In genomic region chr2:74528600-74529356, GRCh38 we compare ENCODE assay signal across 8 cellular contexts. TPM values are rescaled to one million over a fixed set of nuclear protein-coding genes. Genes with fewer than 3 reads are reported as not detected.
DNase-seq lines count a peak whose midpoint lies in the region; ATAC-seq and TF ChIP-seq lines count a peak whose summit lies in the region.

No MANE protein-coding gene starts in this region.

- ATAC-seq in GM21825 (IDR thresholded peaks at IDR 0.05; ENCODE audit: unreplicated experiment) = peak; percentile 6
- ATAC-seq in naive thymus-derived CD8-positive, alpha-beta T cell = peak; percentile 2 to 5

- DNase-seq in NB4 (ENCODE audit: low read depth) (no peak), globus pallidus (ENCODE audit: low spot score) (no peak), dermis blood vessel endothelial cell (no peak), NCI-H82 treated with DMSO at 0.1 percent for 48 hours (lab: John Stamatoyannopoulos, UW; ENCODE audit: unreplicated experiment) (no peak)
- peak in 1 of 10 donors; percentile 23 for DNase-seq in naive thymus-derived CD8-positive, alpha-beta T cell

- TF ChIP-seq POLR2A in NB4 (IDR thresholded peaks at IDR 0.05; ENCODE audit: extremely low read depth, insufficient read length) = no peak

- peak overlapping the region; percentile 87 for H3K27ac ChIP-seq in duodenal mucosa (ENCODE audit: low read depth, low read length)

- TF ChIP-seq CTCF in NB4 (IDR thresholded peaks at IDR 0.05; ENCODE audit: low read depth, low read length) = no peak

- peaks cover 10% of the 10 kb centered on the region for H3K36me3 ChIP-seq in ES-I3 (ENCODE audit: insufficient read depth, low read length)
- H3K36me3 ChIP-seq in duodenal mucosa (ENCODE audit: control insufficient read depth in 1 of 2, insufficient read depth in 2 of 2, low read length in 2 of 2) = peaks cover 21 to 36% of the 10 kb centered on the region in 2 donors

- POLR2A ChIA-PET in naive thymus-derived CD8-positive, alpha-beta T cell (lab: Charles Lee) = interaction anchor here (1.0 to 5.7 kb wide), 15 partner anchors 10 to 107 kb away, joined by 3 to 45 read pairs (median 6); partner anchors contain the start of genes C2orf81, CCDC142, INO80B and LBX2

- H3K9ac ChIP-seq in ES-I3 (ENCODE audit: low read depth, low read length) = peak overlapping the region; percentile 99
- H3K9ac ChIP-seq in duodenal mucosa (ENCODE audit: low read depth in 1 of 2, low read length in 2 of 2) = peak overlapping the region; percentile 96 to 99

- H3K4me3 ChIP-seq in NB4 (ENCODE audit: low read depth, low read length) (peak overlapping the region; percentile 99), duodenal mucosa (ENCODE audit: low read depth in 1 of 2, low read length in 2 of 2) (peak overlapping the region; percentile 99 to 100)

- no peaks in the 10 kb centered on the region for H3K9me3 Mint-ChIP-seq in naive thymus-derived CD8-positive, alpha-beta T cell

- no peaks in the 10 kb centered on the region for H3K27me3 Mint-ChIP-seq in naive thymus-derived CD8-positive, alpha-beta T cell

- peaks cover 22 to 50% (median 43%) of the 10 kb centered on the region in 4 donors for H3K4me1 Mint-ChIP-seq in naive thymus-derived CD8-positive, alpha-beta T cell

- H3K27me3 ChIP-seq in duodenal mucosa (ENCODE audit: control insufficient read depth in 1 of 2, insufficient read depth in 2 of 2, low read length in 2 of 2) = no peaks in the 10 kb centered on the region

- H3K27ac Mint-ChIP-seq in naive thymus-derived CD8-positive, alpha-beta T cell = peak overlapping the region; percentile 78 to 97 (median 94)

- peaks cover 4 to 34% (median 19%) of the 10 kb centered on the region in 3 donors for H3K36me3 Mint-ChIP-seq in naive thymus-derived CD8-positive, alpha-beta T cell

- peak overlapping the region; percentile 89 to 96 (median 94) for H3K4me3 Mint-ChIP-seq in naive thymus-derived CD8-positive, alpha-beta T cell

- no peaks in the 10 kb centered on the region for H3K9me3 ChIP-seq in ES-I3 (ENCODE audit: control insufficient read depth, insufficient read depth, low read length)
- no peaks in the 10 kb centered on the region for H3K9me3 ChIP-seq in duodenal mucosa (ENCODE audit: control insufficient read depth in 1 of 2, low read length in 2 of 2)

- H3K4me1 ChIP-seq in ES-I3 (ENCODE audit: insufficient read depth, low read length) (peaks cover 19% of the 10 kb centered on the region), duodenal mucosa (ENCODE audit: control insufficient read depth in 1 of 2, insufficient read depth in 2 of 2, low read length in 2 of 2) (peaks cover 35 to 42% of the 10 kb centered on the region in 2 donors)

RNA-seq across cellular contexts. Expression of gene AUP1, which starts 0.7 kb away (rescaled TPM):
- total RNA-seq in naive thymus-derived CD8-positive, alpha-beta T cell = 100 to 1,000 TPM; 173 to 184 TPM
- polyA plus RNA-seq in naive thymus-derived CD8-positive, alpha-beta T cell = 10 to 100 TPM; 79.5 to 88.9 (median 81.8) TPM
- 87.2 and 127 TPM in 2 replicates for total RNA-seq in dermis blood vessel endothelial cell

RNA-seq across cellular contexts. Expression of gene HTRA2, which starts 1.0 kb away (rescaled TPM):
- 10 to 100 TPM; 38.6 to 44.5 TPM for total RNA-seq in naive thymus-derived CD8-positive, alpha-beta T cell
- 10 to 100 TPM; 21.3 to 24.5 (median 24.5) TPM for polyA plus RNA-seq in naive thymus-derived CD8-positive, alpha-beta T cell
- 50.9 and 51.8 TPM in 2 replicates for total RNA-seq in dermis blood vessel endothelial cell

RNA-seq across cellular contexts. Expression of gene DQX1, which starts 2.7 kb away (rescaled TPM):
- under 1 TPM; 0.36 to 0.81 TPM for total RNA-seq in naive thymus-derived CD8-positive, alpha-beta T cell
- polyA plus RNA-seq in naive thymus-derived CD8-positive, alpha-beta T cell = not detected
- not detected in 2 replicates for total RNA-seq in dermis blood vessel endothelial cell

RNA-seq across cellular contexts. Expression of gene TLX2, which starts 14.5 kb away (rescaled TPM):
- not detected for total RNA-seq in naive thymus-derived CD8-positive, alpha-beta T cell
- polyA plus RNA-seq in naive thymus-derived CD8-positive, alpha-beta T cell = not detected
- total RNA-seq in dermis blood vessel endothelial cell = 0.17 TPM in 1 of 2 replicates, not detected in the other

RNA-seq across cellular contexts. Expression of gene PCGF1, which starts 21.3 kb away (rescaled TPM):
- total RNA-seq in naive thymus-derived CD8-positive, alpha-beta T cell = 10 to 100 TPM; 33.1 to 34.6 TPM
- 10 to 100 TPM in 1 of 3 donors, 1 to 10 TPM in 2; 6.7 to 11.8 (median 7.3) TPM for polyA plus RNA-seq in naive thymus-derived CD8-positive, alpha-beta T cell
- total RNA-seq in dermis blood vessel endothelial cell = 9.7 and 11.7 TPM in 2 replicates
